Comparison of ENCODE assay signal across 8 cellular contexts in genomic region chr10:127907411-127908105, GRCh38. TPM values are rescaled to one million over a fixed set of nuclear protein-coding genes. Genes with fewer than 3 reads are reported as not detected.
A peak's percentile ranks its signal among the peaks of the same experiment; 100 is the strongest.
DNase-seq lines count a peak whose midpoint lies in the region; ATAC-seq, FAIRE-seq and TF ChIP-seq lines count a peak whose summit lies in the region.

No MANE protein-coding gene starts in this region.

- H3K27me3 ChIP-seq in KMS-11 (ENCODE audit: insufficient read depth, low read depth) (no peaks in the 10 kb centered on the region), bronchial epithelial cell (ENCODE audit: control insufficient read depth, insufficient read depth, low read length) (no peaks in the 10 kb centered on the region)

- no peak for TF ChIP-seq CTCF in KMS-11 (conservative IDR thresholded peaks at IDR 0.05; ENCODE audit: low read depth, low read length)
- no peak for TF ChIP-seq CTCF in bronchial epithelial cell (IDR thresholded peaks at IDR 0.05; ENCODE audit: insufficient read depth, low read length, severe bottlenecking)

- DNase-seq in Ammon's horn (ENCODE audit: low spot score) = peak; percentile 68
- DNase-seq in bronchial epithelial cell (ENCODE audit: low read depth) = no peak
- peak in 1 of 2 donors; percentile 59 for DNase-seq in left colon
- peak; percentile 37 for DNase-seq in stimulated activated CD8-positive, alpha-beta memory T cell treated with anti-CD3 and anti-CD28 coated beads, Interleukin-4, amount 100 ng/mL, for 48 hours
- DNase-seq in HuH-7 (ENCODE audit: low spot score) = no peak
- DNase-seq in NOMO-1 treated with DMSO at 0.1 percent for 48 hours (lab: John Stamatoyannopoulos, UW; ENCODE audit: unreplicated experiment) = no peak
- no peak for DNase-seq in activated effector memory CD4-positive, alpha-beta T cell treated with Interleukin-2 at 50 U/mL for 16 hours

- H3K4me1 ChIP-seq in KMS-11 (ENCODE audit: low read depth, poor library complexity, severe bottlenecking) = no peaks in the 10 kb centered on the region

- H3K27ac ChIP-seq in KMS-11 = no peak overlapping the region

- peak overlapping the region; percentile 71; the same call in 1 of the 2 replicates for H2AFZ ChIP-seq in KMS-11 (ENCODE audit: low read depth)

- no peaks in the 10 kb centered on the region for H3K36me3 ChIP-seq in KMS-11 (ENCODE audit: insufficient read depth)
- H3K36me3 ChIP-seq in bronchial epithelial cell (ENCODE audit: control insufficient read depth, insufficient read depth, low read length) = no peaks in the 10 kb centered on the region

- intact Hi-C loops in left colon (cut with DNase I, micrococcal nuclease) = loop anchor here (5.0 to 10.0 kb wide), 2 partner anchors 105 to 107 kb away; no protein-coding TSS in a partner anchor

- no peak for FAIRE-seq in bronchial epithelial cell (lab: Jason Lieb, UNC)

- H3K4me3 ChIP-seq in KMS-11 (IDR thresholded peaks at IDR 0.05; ENCODE audit: insufficient read depth, low read depth, low read length) = no peak overlapping the region
- peak overlapping the region; percentile 44 for H3K4me3 ChIP-seq in bronchial epithelial cell (ENCODE audit: low read depth, low read length)

- H4K20me1 ChIP-seq in KMS-11 (ENCODE audit: insufficient read depth) = no peaks in the 10 kb centered on the region

- peak overlapping the region; percentile 39; the same call in 1 of the 2 replicates for H3K4me2 ChIP-seq in KMS-11

- H3K9ac ChIP-seq in KMS-11 = no peak overlapping the region

- ATAC-seq in left colon = peak; percentile 10

- H3K79me2 ChIP-seq in KMS-11 (ENCODE audit: insufficient read depth, low read depth) = no peaks in the 10 kb centered on the region

RNA-seq across cellular contexts. Expression of gene PTPRE, which starts 0.7 kb away (rescaled TPM):
- total RNA-seq in bronchial epithelial cell = 5.9 and 7.9 TPM in 2 replicates
- total RNA-seq in left colon = 10 to 100 TPM; 26.9 to 36.1 TPM

RNA-seq across cellular contexts. Expression of gene CLRN3, which starts 14.8 kb away (rescaled TPM):
- not detected in 2 replicates for total RNA-seq in bronchial epithelial cell
- total RNA-seq in left colon = 100 to 1,000 TPM; 148 to 155 TPM

Comparison
In these comparisons a context has a peak if more than half of its experiments do, and no peak if none do; other contexts are left out.
1. DNase-seq: peak in Ammon's horn (single experiment) and stimulated activated CD8-positive, alpha-beta memory T cell treated with anti-CD3 and anti-CD28 coated beads, Interleukin-4, amount 100 ng/mL, for 48 hours (single experiment); none in bronchial epithelial cell (single experiment), HuH-7 (single experiment), NOMO-1 treated with DMSO at 0.1 percent for 48 hours (single experiment) and activated effector memory CD4-positive, alpha-beta T cell treated with Interleukin-2 at 50 U/mL for 16 hours (single experiment).
2. RNA of gene CLRN3, which starts 14.8 kb away (total RNA-seq): 148 to 155 TPM in left colon; not detected in bronchial epithelial cell; every median in the first group is over 100 times any median in the second.